32 cellular contexts compared by ENCODE assay signal in genomic region chr9:131580358-131580757, GRCh38. TPM values are rescaled to one million over a fixed set of nuclear protein-coding genes. Genes with fewer than 3 reads are reported as not detected.
DNase-seq lines count a peak whose midpoint lies in the region; ATAC-seq and TF ChIP-seq lines count a peak whose summit lies in the region.
"Had no signal": no experiment of that assay in that cellular context is flagged by ENCODE, and none has a peak within 500 bp of the region (broad histone marks: within the 10 kb centered on the region; RNA-seq: fewer than 3 reads in every experiment).

No MANE protein-coding gene starts in this region.

- peaks cover 26% of the 10 kb centered on the region for H3K4me1 Mint-ChIP-seq in T-helper 2 cell treated with Interferon-gamma antibody and Interleukin-4, amounts not matched to agents 5 μg/mL and 100 μg/mL, for 36 hours (ENCODE audit: low read depth)
- H3K4me1 Mint-ChIP-seq in naive B cell, result peaks cover 21 to 33% (median 33%) of the 10 kb centered on the region in 3 donors
- H3K4me1 Mint-ChIP-seq: endodermal cell, mesothelial cell of epicardium had no signal

- H3K27me3 ChIP-seq in left ventricle myocardium inferior (ENCODE audit: low read depth) (no peaks in the 10 kb centered on the region), esophagus muscularis mucosa (no peaks in the 10 kb centered on the region)

- H3K36me3 ChIP-seq in left ventricle myocardium inferior (peaks cover 97% of the 10 kb centered on the region), esophagus muscularis mucosa (peaks cover 74 to 100% (median 100%) of the 10 kb centered on the region in 4 donors)

- H3K4me3 ChIP-seq in left ventricle myocardium inferior (no peak overlapping the region), esophagus muscularis mucosa (no peak overlapping the region)

- intact Hi-C loops in left ventricle myocardium inferior (cut with micrococcal nuclease), result no loop called here
- intact Hi-C loops in cardiac septum (cut with DNase I), result no loop called here
- intact Hi-C loops in esophagus muscularis mucosa (cut with DNase I), result no loop called here

- no peak for ATAC-seq in naive B cell (ENCODE audit: low read depth in 2 of 2)
- ATAC-seq: natural killer cell, PC-3, SK-N-SH treated with all-trans-retinoic acid at 6 μM for 48 hours had no signal

- no peak for DNase-seq in T-helper 2 cell treated with Interferon-gamma antibody and Interleukin-4, amounts not matched to agents 5 μg/mL and 100 μg/mL, for 36 hours (ENCODE audit: low spot score)
- DNase-seq in T-helper 2 cell (no peak), left ventricle myocardium inferior (no peak), cardiac septum (ENCODE audit: low spot score) (no peak), naive B cell (no peak), esophagus muscularis mucosa (ENCODE audit: extremely low spot score) (no peak), GM19240 (ENCODE audit: insufficient read length, low spot score) (no peak), mucosa of gallbladder (ENCODE audit: low spot score) (no peak)
- DNase-seq: 8988T; activated CD4-positive, alpha-beta T cell treated with anti-CD3 and anti-CD28 coated beads for 1 hour; central memory CD4-positive, alpha-beta T cell; DND-41; endodermal cell; foreskin fibroblast; natural killer cell; NCI-H146; NCI-H226; NCI-H526 treated with DMSO at 0.1 percent for 48 hours; NK-92 treated with Interleukin-12 subunit alpha and Interleukin-12 subunit beta, amount 100 ng/mL, for 24 hours; occipital lobe; PC-3; stimulated activated CD4-positive, alpha-beta T cell treated with anti-CD3 and anti-CD28 coated beads, Interleukin-4, amount 100 ng/mL, for 24 hours; stimulated activated naive CD4-positive, alpha-beta T cell had no signal

- H3K9me3 ChIP-seq in left ventricle myocardium inferior (replicated peaks) (no peaks in the 10 kb centered on the region), esophagus muscularis mucosa (no peaks in the 10 kb centered on the region)

- H3K36me3 Mint-ChIP-seq in T-helper 2 cell treated with Interferon-gamma antibody and Interleukin-4, amounts not matched to agents 5 μg/mL and 100 μg/mL, for 36 hours (ENCODE audit: low read depth), result peaks cover 51% of the 10 kb centered on the region
- H3K36me3 Mint-ChIP-seq in naive B cell, result peaks cover 0 to 2% of the 10 kb centered on the region in 2 donors
- H3K36me3 Mint-ChIP-seq: natural killer cell had no signal

- H3K4me1 ChIP-seq in left ventricle myocardium inferior (peaks cover 21% of the 10 kb centered on the region), esophagus muscularis mucosa (peaks cover 0 to 8% (median 5%) of the 10 kb centered on the region in 4 donors)

- no peak for TF ChIP-seq EP300 in esophagus muscularis mucosa (IDR thresholded peaks at IDR 0.05)

- no peak for TF ChIP-seq POLR2A in esophagus muscularis mucosa (IDR thresholded peaks at IDR 0.05; ENCODE audit: low read depth)

- peak overlapping the region; percentile 50 for H3K27ac Mint-ChIP-seq in T-helper 2 cell treated with Interferon-gamma antibody and Interleukin-4, amounts not matched to agents 5 μg/mL and 100 μg/mL, for 36 hours
- peak overlapping the region in 4 of 6 donors; percentile 54 to 91 (median 60) for H3K27ac Mint-ChIP-seq in naive B cell
- H3K27ac Mint-ChIP-seq: endodermal cell, mesothelial cell of epicardium, type B pancreatic cell had no signal

- H3K27ac ChIP-seq in left ventricle myocardium inferior (replicated peaks), result peak overlapping the region; percentile 31
- no peak overlapping the region for H3K27ac ChIP-seq in esophagus muscularis mucosa (replicated peaks in 1 of 4)

- no peak overlapping the region for H3K4me3 Mint-ChIP-seq in T-helper 2 cell treated with Interferon-gamma antibody and Interleukin-4, amounts not matched to agents 5 μg/mL and 100 μg/mL, for 36 hours
- H3K4me3 Mint-ChIP-seq in naive B cell, result peak overlapping the region in 1 of 8 donors; percentile 59
- H3K4me3 Mint-ChIP-seq: endodermal cell, mesothelial cell of epicardium, natural killer cell, type B pancreatic cell had no signal

- H3K27me3 Mint-ChIP-seq in T-helper 2 cell treated with Interferon-gamma antibody and Interleukin-4, amounts not matched to agents 5 μg/mL and 100 μg/mL, for 36 hours (ENCODE audit: low read depth), result no peaks in the 10 kb centered on the region
- no peaks in the 10 kb centered on the region for H3K27me3 Mint-ChIP-seq in naive B cell
- H3K27me3 Mint-ChIP-seq: type B pancreatic cell had no signal

- TF ChIP-seq CTCF in left ventricle myocardium inferior (IDR thresholded peaks at IDR 0.05; ENCODE audit: borderline replicate concordance) (no peak), esophagus muscularis mucosa (IDR thresholded peaks at IDR 0.05) (no peak)

- no peaks in the 10 kb centered on the region for H3K9me3 Mint-ChIP-seq in T-helper 2 cell treated with Interferon-gamma antibody and Interleukin-4, amounts not matched to agents 5 μg/mL and 100 μg/mL, for 36 hours
- no peaks in the 10 kb centered on the region for H3K9me3 Mint-ChIP-seq in naive B cell
- H3K9me3 Mint-ChIP-seq: endodermal cell, mesothelial cell of epicardium, natural killer cell, type B pancreatic cell had no signal

- 93% methylated on average over 9 of the region's 9 CpGs for WGBS in esophagus muscularis mucosa

RNA-seq across cellular contexts. Expression of gene PRRT1B, which starts 35.0 kb away (rescaled TPM):
- not detected for total RNA-seq in left ventricle myocardium inferior
- total RNA-seq in cardiac septum, result not detected
- polyA plus RNA-seq in naive B cell (ENCODE audit: low read depth in 6 of 6), result not detected
- under 1 TPM in 1 of 4 donors, not detected in 3; 0.19 TPM for total RNA-seq in esophagus muscularis mucosa
- total RNA-seq in mucosa of gallbladder, result 11.1 TPM
- total RNA-seq: LHCN-M2, lower leg skin, mesothelial cell of epicardium, natural killer cell, occipital lobe, PC-3, pulmonary artery endothelial cell, Right ventricle myocardium inferior had no signal
- polyA plus RNA-seq: esophagus, keratinocyte had no signal

RNA-seq across cellular contexts. Expression of gene UCK1, which starts 49.3 kb away (rescaled TPM):
- total RNA-seq in left ventricle myocardium inferior (23.0 TPM), cardiac septum (23.9 TPM), esophagus muscularis mucosa (10 to 100 TPM; 47.3 to 63.9 (median 54.0) TPM), mucosa of gallbladder (38.3 TPM)
- polyA plus RNA-seq in naive B cell (ENCODE audit: low read depth in 6 of 6), result 10 to 100 TPM; 16.8 to 30.6 (median 21.3) TPM

Comparison
In these comparisons a context has a peak if more than half of its experiments do, and no peak if none do; other contexts are left out.
1. RNA of gene PRRT1B, which starts 35.0 kb away (total RNA-seq): 11.1 TPM in mucosa of gallbladder (single experiment); not detected in left ventricle myocardium inferior (single experiment), not detected in cardiac septum (single experiment) and 0.19 TPM in esophagus muscularis mucosa; every median in the first group is over 10 times any median in the second.